26 cellular contexts compared by ENCODE assay signal in genomic region chr16:77335652-77336234, GRCh38.
A peak's percentile ranks its signal among the peaks of the same experiment; 100 is the strongest.
DNase-seq lines count a peak whose midpoint lies in the region; ATAC-seq and TF ChIP-seq lines count a peak whose summit lies in the region.
"Had no signal": no experiment of that assay in that cellular context is flagged by ENCODE, and none has a peak within 500 bp of the region (broad histone marks: within the 10 kb centered on the region; RNA-seq: fewer than 3 reads in every experiment).

No MANE protein-coding gene starts in this region.

- peaks cover 6% of the 10 kb centered on the region for H3K4me1 ChIP-seq in body of pancreas
- no peaks in the 10 kb centered on the region for H3K4me1 ChIP-seq in ascending aorta
- H3K4me1 ChIP-seq: BE2C, Peyer's patch, right atrium auricular region, tibial nerve had no signal

- H3K4me3 ChIP-seq in body of pancreas (no peak overlapping the region), ascending aorta (no peak overlapping the region)
- H3K4me3 ChIP-seq: dorsolateral prefrontal cortex, MG63, ovary, Peyer's patch, right atrium auricular region, tibial nerve had no signal

- H3K27me3 ChIP-seq in body of pancreas (no peaks in the 10 kb centered on the region), ascending aorta (no peaks in the 10 kb centered on the region)
- H3K27me3 ChIP-seq: BE2C, MG63, ovary, Peyer's patch, right atrium auricular region, tibial nerve had no signal

- TF ChIP-seq CTCF in body of pancreas (IDR thresholded peaks at IDR 0.05) (no peak), ascending aorta (IDR thresholded peaks at IDR 0.05) (no peak)

- intact Hi-C loops in body of pancreas (cut with DNase I) = no loop called here
- intact Hi-C loops in ascending aorta (cut with DNase I) = no loop called here

- no peak for TF ChIP-seq POLR2A in body of pancreas (IDR thresholded peaks at IDR 0.05)

- DNase-seq in NCI-H510A treated with DMSO at 0.1 percent for 48 hours (lab: John Stamatoyannopoulos, UW) (peak; percentile 13), NCI-H510A (lab: John Stamatoyannopoulos, UW) (no peak), body of pancreas (no peak), islet precursor cell (peak; percentile 73), anterior cingulate cortex (lab: John Stamatoyannopoulos, UW) (no peak), ascending aorta (ENCODE audit: low spot score in 2 of 2) (no peak), medulla oblongata (ENCODE audit: extremely low spot score) (no peak)
- no peak for DNase-seq in activated CD4-positive, alpha-beta T cell treated with anti-CD3 and anti-CD28 coated beads for 1 hour
- DNase-seq: activated CD4-positive, alpha-beta T cell treated with anti-CD3 and anti-CD28 coated beads for 48 hours; activated naive CD4-positive, alpha-beta T cell treated with Interleukin-2 at 50 U/mL for 16 hours; activated T-cell treated with anti-CD3 and anti-CD28 coated beads, Interleukin-2, amount 50 U/mL, for 48 hours; amygdala; BE2C; central memory CD4-positive, alpha-beta T cell; dorsolateral prefrontal cortex; hippocampal formation; MG63; natural killer cell; NCI-H1417 treated with DMSO at 0.1 percent for 48 hours; NCI-H2171 treated with DMSO at 0.1 percent for 48 hours; ovary; Peyer's patch; stimulated activated naive CD8-positive, alpha-beta T cell treated with anti-CD3 and anti-CD28 coated beads, Interleukin-15, amount 100 ng/mL, for 72 hours had no signal

- H3K9me3 ChIP-seq in body of pancreas (no peaks in the 10 kb centered on the region), ascending aorta (no peaks in the 10 kb centered on the region)
- H3K9me3 ChIP-seq: BE2C, MG63, ovary, Peyer's patch, right atrium auricular region, tibial nerve had no signal

- ATAC-seq in body of pancreas = peak; percentile 38
- ATAC-seq: natural killer cell; stimulated activated naive CD8-positive, alpha-beta T cell treated with anti-CD3 and anti-CD28 coated beads, Interleukin-15, amount 100 ng/mL, for 72 hours had no signal

- 48 to 52% methylated on average over 10 to 12 of the region's 12 CpGs for WGBS in body of pancreas, 2 donors

- H3K27ac ChIP-seq in body of pancreas = peak overlapping the region in 1 of 4 donors; percentile 40
- H3K27ac ChIP-seq in ascending aorta = no peak overlapping the region
- H3K27ac ChIP-seq: epithelial cell of prostate, ovary, Peyer's patch, right atrium auricular region, tibial nerve had no signal

- H3K36me3 ChIP-seq in body of pancreas (replicated peaks in 1 of 2; ENCODE audit: insufficient read depth in 1 of 2, low read depth in 2 of 2) (no peaks in the 10 kb centered on the region), ascending aorta (no peaks in the 10 kb centered on the region)
- H3K36me3 ChIP-seq: BE2C, MG63, ovary, Peyer's patch, right atrium auricular region, tibial nerve had no signal

Comparison
In these comparisons a context has a peak if more than half of its experiments do, and no peak if none do; other contexts are left out.
1. DNase-seq: peak in NCI-H510A treated with DMSO at 0.1 percent for 48 hours (single experiment) and islet precursor cell (single experiment); none in NCI-H510A (single experiment), body of pancreas (0 of 4), anterior cingulate cortex (0 of 58), ascending aorta (0 of 2), activated CD4-positive, alpha-beta T cell treated with anti-CD3 and anti-CD28 coated beads for 1 hour (single experiment) and medulla oblongata (single experiment).